In genomic region chr20:1199981-1200380, GRCh38 we compare ENCODE assay signal across 24 cellular contexts. TPM values are rescaled to one million over a fixed set of nuclear protein-coding genes. Genes with fewer than 3 reads are reported as not detected.
DNase-seq lines count a peak whose midpoint lies in the region; ATAC-seq and TF ChIP-seq lines count a peak whose summit lies in the region.
"Had no signal": no experiment of that assay in that cellular context is flagged by ENCODE, and none has a peak within 500 bp of the region (broad histone marks: within the 10 kb centered on the region; RNA-seq: fewer than 3 reads in every experiment).

No MANE protein-coding gene starts in this region.

- H2AFZ ChIP-seq in MM.1S (ENCODE audit: low read length) = peak overlapping the region; percentile 5; the same call in 1 of the 2 replicates

- no peaks in the 10 kb centered on the region for H3K4me1 ChIP-seq in MM.1S (ENCODE audit: low read length)
- peaks cover 27% of the 10 kb centered on the region for H3K4me1 ChIP-seq in lower lobe of right lung
- H3K4me1 ChIP-seq: SJSA1 had no signal

- intact Hi-C loops in lower lobe of right lung (cut with DNase I) = no loop called here

- POLR2A ChIA-PET in activated naive CD8-positive, alpha-beta T cell treated with anti-CD3 and anti-CD28 coated beads, Interleukin-2, amount 10 ng/mL, durations not matched to agents 7 days and 5 days (lab: Charles Lee) = interaction anchor here (0.7 kb wide), 1 partner anchor 24 kb away, joined by 3 read pairs; no protein-coding TSS in a partner anchor

- TF ChIP-seq CTCF in MM.1S (IDR thresholded peaks at IDR 0.05; ENCODE audit: low read length) (no peak), lower lobe of right lung (IDR thresholded peaks at IDR 0.05) (no peak)

- peak overlapping the region; percentile 3; the same call in 1 of the 2 replicates for H3K4me2 ChIP-seq in MM.1S (ENCODE audit: low read depth, low read length)

- no peaks in the 10 kb centered on the region for H3F3A ChIP-seq in MM.1S (ENCODE audit: insufficient read depth, low read length)

- H4K20me1 ChIP-seq in MM.1S (ENCODE audit: insufficient read depth, low read length) = no peaks in the 10 kb centered on the region

- peaks cover 13% of the 10 kb centered on the region for H3K4me1 Mint-ChIP-seq in activated naive CD8-positive, alpha-beta T cell treated with anti-CD3 and anti-CD28 coated beads, Interleukin-2, amount 10 ng/mL, durations not matched to agents 7 days and 5 days
- peaks cover 4% of the 10 kb centered on the region for H3K4me1 Mint-ChIP-seq in activated naive CD8-positive, alpha-beta T cell treated with anti-CD3 and anti-CD28 coated beads, Interleukin-2, amount 50 U/mL, for 24 hours
- H3K4me1 Mint-ChIP-seq in stimulated activated memory B cell treated with anti-CD40 and anti-IgM and Interleukin-4, amounts not matched to agents 10 μg/mL and 1 μg/mL and 100 μg/mL, for 72 hours = no peaks in the 10 kb centered on the region
- H3K4me1 Mint-ChIP-seq: B cell had no signal

- no peak overlapping the region for H3K9ac ChIP-seq in MM.1S (ENCODE audit: low read length)

- H3K27ac ChIP-seq in MM.1S (ENCODE audit: low read length) (no peak overlapping the region), lower lobe of right lung (peak overlapping the region; percentile 4)
- H3K27ac ChIP-seq: HL-60, SJSA1 had no signal

- H3K79me2 ChIP-seq in MM.1S (ENCODE audit: low read length) = no peaks in the 10 kb centered on the region

- H3K9me3 Mint-ChIP-seq in activated naive CD8-positive, alpha-beta T cell treated with anti-CD3 and anti-CD28 coated beads, Interleukin-2, amount 10 ng/mL, durations not matched to agents 7 days and 5 days = peaks cover 1% of the 10 kb centered on the region
- no peaks in the 10 kb centered on the region for H3K9me3 Mint-ChIP-seq in activated naive CD8-positive, alpha-beta T cell treated with anti-CD3 and anti-CD28 coated beads, Interleukin-2, amount 50 U/mL, for 24 hours
- peaks cover 5% of the 10 kb centered on the region for H3K9me3 Mint-ChIP-seq in stimulated activated memory B cell treated with anti-CD40 and anti-IgM and Interleukin-4, amounts not matched to agents 10 μg/mL and 1 μg/mL and 100 μg/mL, for 72 hours

- H3K36me3 ChIP-seq in MM.1S (replicated peaks; ENCODE audit: insufficient read depth, low read length) = no peaks in the 10 kb centered on the region
- H3K36me3 ChIP-seq in lower lobe of right lung = no peaks in the 10 kb centered on the region
- H3K36me3 ChIP-seq: SJSA1 had no signal

- no peak for DNase-seq in activated naive CD8-positive, alpha-beta T cell treated with anti-CD3 and anti-CD28 coated beads, Interleukin-2, amount 10 ng/mL, durations not matched to agents 7 days and 5 days
- DNase-seq in activated naive CD8-positive, alpha-beta T cell treated with anti-CD3 and anti-CD28 coated beads, Interleukin-2, amount 50 U/mL, for 24 hours = no peak
- DNase-seq in MM.1S (peak; percentile 30), lower lobe of right lung (no peak), NOMO-1 treated with DMSO at 0.1 percent for 48 hours (lab: John Stamatoyannopoulos, UW; ENCODE audit: unreplicated experiment) (no peak)
- DNase-seq: Calu3, DMS79 treated with DMSO at 0.1 percent for 48 hours, Kasumi-1, NCI-H2029, NCI-H446, NCI-H524 treated with DMSO at 0.1 percent for 48 hours, NCI-H774, PC-3, Right ventricle myocardium superior had no signal

- H3K4me3 ChIP-seq in MM.1S (ENCODE audit: low read length) = no peak overlapping the region
- H3K4me3 ChIP-seq in lower lobe of right lung = no peak overlapping the region
- H3K4me3 ChIP-seq: SJSA1 had no signal

- H3K27ac Mint-ChIP-seq in activated naive CD8-positive, alpha-beta T cell treated with anti-CD3 and anti-CD28 coated beads, Interleukin-2, amount 10 ng/mL, durations not matched to agents 7 days and 5 days = peak overlapping the region; percentile 65
- H3K27ac Mint-ChIP-seq in activated naive CD8-positive, alpha-beta T cell treated with anti-CD3 and anti-CD28 coated beads, Interleukin-2, amount 50 U/mL, for 24 hours = no peak overlapping the region
- H3K27ac Mint-ChIP-seq in stimulated activated memory B cell treated with anti-CD40 and anti-IgM and Interleukin-4, amounts not matched to agents 10 μg/mL and 1 μg/mL and 100 μg/mL, for 72 hours = no peak overlapping the region
- H3K27ac Mint-ChIP-seq: B cell had no signal

- H3K4me3 Mint-ChIP-seq in activated naive CD8-positive, alpha-beta T cell treated with anti-CD3 and anti-CD28 coated beads, Interleukin-2, amount 10 ng/mL, durations not matched to agents 7 days and 5 days = peak overlapping the region; percentile 20
- no peak overlapping the region for H3K4me3 Mint-ChIP-seq in activated naive CD8-positive, alpha-beta T cell treated with anti-CD3 and anti-CD28 coated beads, Interleukin-2, amount 50 U/mL, for 24 hours
- H3K4me3 Mint-ChIP-seq in stimulated activated memory B cell treated with anti-CD40 and anti-IgM and Interleukin-4, amounts not matched to agents 10 μg/mL and 1 μg/mL and 100 μg/mL, for 72 hours = no peak overlapping the region
- H3K4me3 Mint-ChIP-seq: B cell, CD14-positive monocyte had no signal

- no peaks in the 10 kb centered on the region for H3K27me3 ChIP-seq in MM.1S (replicated peaks; ENCODE audit: insufficient read depth, low read length)
- no peaks in the 10 kb centered on the region for H3K27me3 ChIP-seq in lower lobe of right lung (ENCODE audit: low read depth)

- H3K9me2 ChIP-seq in MM.1S (replicated peaks; ENCODE audit: insufficient read depth, low read length) = no peaks in the 10 kb centered on the region

- no peaks in the 10 kb centered on the region for H3K9me3 ChIP-seq in MM.1S (replicated peaks; ENCODE audit: insufficient read depth, low read length)
- no peaks in the 10 kb centered on the region for H3K9me3 ChIP-seq in lower lobe of right lung
- H3K9me3 ChIP-seq: SJSA1 had no signal

- peaks cover 5% of the 10 kb centered on the region for H3K27me3 Mint-ChIP-seq in activated naive CD8-positive, alpha-beta T cell treated with anti-CD3 and anti-CD28 coated beads, Interleukin-2, amount 10 ng/mL, durations not matched to agents 7 days and 5 days
- peaks cover 4% of the 10 kb centered on the region for H3K27me3 Mint-ChIP-seq in activated naive CD8-positive, alpha-beta T cell treated with anti-CD3 and anti-CD28 coated beads, Interleukin-2, amount 50 U/mL, for 24 hours
- no peaks in the 10 kb centered on the region for H3K27me3 Mint-ChIP-seq in stimulated activated memory B cell treated with anti-CD40 and anti-IgM and Interleukin-4, amounts not matched to agents 10 μg/mL and 1 μg/mL and 100 μg/mL, for 72 hours

- ATAC-seq in activated naive CD8-positive, alpha-beta T cell treated with anti-CD3 and anti-CD28 coated beads, Interleukin-2, amount 10 ng/mL, durations not matched to agents 7 days and 5 days (ENCODE audit: low read depth) = no peak
- ATAC-seq in activated naive CD8-positive, alpha-beta T cell treated with anti-CD3 and anti-CD28 coated beads, Interleukin-2, amount 50 U/mL, for 24 hours = no peak
- ATAC-seq in lower lobe of right lung = no peak
- no peak for ATAC-seq in GM21367 (IDR thresholded peaks at IDR 0.05; ENCODE audit: unreplicated experiment)
- no peak for ATAC-seq in stimulated activated memory B cell treated with anti-CD40 and anti-IgM and Interleukin-4, amounts not matched to agents 10 μg/mL and 1 μg/mL and 100 μg/mL, for 72 hours
- ATAC-seq: PC-3 had no signal

- H3K36me3 Mint-ChIP-seq in activated naive CD8-positive, alpha-beta T cell treated with anti-CD3 and anti-CD28 coated beads, Interleukin-2, amount 10 ng/mL, durations not matched to agents 7 days and 5 days = no peaks in the 10 kb centered on the region
- H3K36me3 Mint-ChIP-seq in activated naive CD8-positive, alpha-beta T cell treated with anti-CD3 and anti-CD28 coated beads, Interleukin-2, amount 50 U/mL, for 24 hours (ENCODE audit: low read depth) = no peaks in the 10 kb centered on the region
- H3K36me3 Mint-ChIP-seq in stimulated activated memory B cell treated with anti-CD40 and anti-IgM and Interleukin-4, amounts not matched to agents 10 μg/mL and 1 μg/mL and 100 μg/mL, for 72 hours = no peaks in the 10 kb centered on the region
- H3K36me3 Mint-ChIP-seq: CD14-positive monocyte had no signal

RNA-seq across cellular contexts. Expression of gene C20orf202, which starts 3.3 kb away (rescaled TPM):
- total RNA-seq in activated naive CD8-positive, alpha-beta T cell treated with anti-CD3 and anti-CD28 coated beads, Interleukin-2, amount 10 ng/mL, durations not matched to agents 7 days and 5 days = under 1 TPM; 0.25 to 0.26 TPM
- total RNA-seq in lower lobe of right lung = 2.1 TPM
- total RNA-seq: A673, B cell, Calu3, H4, MCF 10A, PC-3, RPMI7951, SJSA1 had no signal

RNA-seq across cellular contexts. Expression of gene TMEM74B, which starts 15.2 kb away (rescaled TPM):
- total RNA-seq in activated naive CD8-positive, alpha-beta T cell treated with anti-CD3 and anti-CD28 coated beads, Interleukin-2, amount 10 ng/mL, durations not matched to agents 7 days and 5 days = 1 to 10 TPM; 3.5 to 4.0 TPM
- total RNA-seq in lower lobe of right lung = 15.8 TPM
- total RNA-seq: A673, MCF 10A, RPMI7951, SJSA1 had no signal

RNA-seq across cellular contexts. Expression of gene RAD21L1, which starts 25.9 kb away (rescaled TPM):
- total RNA-seq in activated naive CD8-positive, alpha-beta T cell treated with anti-CD3 and anti-CD28 coated beads, Interleukin-2, amount 10 ng/mL, durations not matched to agents 7 days and 5 days = under 1 TPM in 1 of 2 experiments, not detected in 1; 0.48 TPM
- total RNA-seq in lower lobe of right lung = not detected
- total RNA-seq: A673, B cell, Calu3, MCF 10A, Right ventricle myocardium superior had no signal
